Comparison of ENCODE assay signal across 1 cellular context in genomic region chr9:18320046-18320445, GRCh38.
TF ChIP-seq lines count a peak whose summit lies in the region.

No MANE protein-coding gene starts in this region.

TF ChIP-seq in WTC11, 78 proteins besides CTCF, POLR2A, EP300 and RAD21 (continued from another document):
- TF ChIP-seq OVOL2 (CRISPR knock-in tag; IDR thresholded peaks at IDR 0.05; ENCODE audit: borderline replicate concordance): no peak
- TF ChIP-seq ATF2 (CRISPR knock-in tag; IDR thresholded peaks at IDR 0.05; ENCODE audit: borderline replicate concordance, low read depth): no peak
